Comparison of ENCODE assay signal across 7 cellular contexts in the genomic region with DNA sequence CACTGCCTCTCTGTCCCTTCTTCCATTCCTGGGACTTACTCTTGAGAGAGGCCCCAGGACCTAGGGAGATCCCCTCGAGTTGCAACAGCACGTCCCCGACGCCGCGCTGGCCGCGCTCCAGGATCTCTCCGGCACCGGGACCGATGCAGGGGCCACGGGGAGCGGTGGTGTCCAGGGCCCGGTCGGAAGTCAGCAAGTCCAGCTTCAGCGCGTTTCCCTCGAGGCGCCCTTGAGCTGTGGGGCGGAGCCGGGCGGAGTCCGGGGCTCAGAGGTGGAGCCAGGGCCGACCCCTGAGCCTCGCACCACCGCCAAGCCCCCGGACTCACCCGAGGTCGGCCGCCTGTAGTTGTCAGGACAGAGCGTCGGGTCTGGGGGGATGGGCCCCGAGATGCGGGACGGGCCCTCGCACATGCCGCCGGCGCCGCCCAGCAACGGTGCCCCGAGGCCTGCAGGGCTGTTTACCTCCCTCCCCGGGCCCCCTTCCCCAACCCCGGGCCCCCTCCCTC. TPM values are rescaled to one million over a fixed set of nuclear protein-coding genes. Genes with fewer than 3 reads are reported as not detected.
DNase-seq lines count a peak whose midpoint lies in the region; ATAC-seq, FAIRE-seq and TF ChIP-seq lines count a peak whose summit lies in the region.

No MANE protein-coding gene starts in this region.

- H3K27me3 Mint-ChIP-seq in astrocyte (ENCODE audit: low read depth, unreplicated experiment): peaks cover 6% of the 10 kb centered on the region
- no peaks in the 10 kb centered on the region for H3K27me3 Mint-ChIP-seq in stimulated activated naive CD8-positive, alpha-beta T cell treated with anti-CD3 and anti-CD28 coated beads, Interleukin-15, amount 100 ng/mL, for 72 hours

- peak overlapping the region; percentile 9 for H3K9ac ChIP-seq in HUES6 (ENCODE audit: low read length)
- H3K9ac ChIP-seq in astrocyte (ENCODE audit: low read length): peak overlapping the region; percentile 66
- peak overlapping the region; percentile 45 for H3K9ac ChIP-seq in keratinocyte (ENCODE audit: control insufficient read depth, extremely low read depth, insufficient read depth, low read length)

- H3K79me2 ChIP-seq in astrocyte (ENCODE audit: insufficient read depth, low read length) (no peaks in the 10 kb centered on the region), keratinocyte (ENCODE audit: control insufficient read depth, insufficient read depth, low read length) (no peaks in the 10 kb centered on the region)

- POLR2A ChIA-PET in GM10248 (lab: Yijun Ruan, JAX): no interaction called here

- CTCF ChIA-PET in GM10248 (lab: Yijun Ruan, JAX): interaction anchor here (0.9 to 18.5 kb wide), 13 partner anchors 15 to 375 kb away, joined by 3 to 357 read pairs (median 5); a partner anchor contains a TSS

- H3K27ac ChIP-seq in HUES6 (ENCODE audit: low read depth, low read length) (no peak overlapping the region), astrocyte (ENCODE audit: low read depth, low read length) (no peak overlapping the region), keratinocyte (ENCODE audit: control insufficient read depth, insufficient read depth, low read length) (no peak overlapping the region)

- no peaks in the 10 kb centered on the region for H3K9me1 ChIP-seq in keratinocyte (ENCODE audit: control insufficient read depth, extremely low read depth, insufficient read depth, low read length)

- H3K4me1 Mint-ChIP-seq in astrocyte (ENCODE audit: low read depth, unreplicated experiment): peaks cover 3% of the 10 kb centered on the region
- H3K4me1 Mint-ChIP-seq in stimulated activated naive CD8-positive, alpha-beta T cell treated with anti-CD3 and anti-CD28 coated beads, Interleukin-15, amount 100 ng/mL, for 72 hours: peaks cover 59% of the 10 kb centered on the region

- H3K4me3 ChIP-seq in HUES6 (ENCODE audit: low read depth, low read length) (peak overlapping the region; percentile 76), astrocyte (ENCODE audit: insufficient read depth, low read depth, low read length) (peak overlapping the region; percentile 44), keratinocyte (ENCODE audit: control insufficient read depth in 2 of 3, extremely low read depth in 1 of 3, insufficient read depth in 2 of 3, low read depth in 1 of 3, low read length in 3 of 3) (peak overlapping the region; percentile 46 to 79 (median 60))

- H3K4me3 Mint-ChIP-seq in astrocyte (ENCODE audit: unreplicated experiment): peak overlapping the region; percentile 76
- peak overlapping the region; percentile 82 to 83 for H3K4me3 Mint-ChIP-seq in stimulated activated naive CD8-positive, alpha-beta T cell treated with anti-CD3 and anti-CD28 coated beads, Interleukin-15, amount 100 ng/mL, for 72 hours

- no peaks in the 10 kb centered on the region for H3K9me3 ChIP-seq in HUES6 (ENCODE audit: control insufficient read depth, insufficient read depth, low read depth, low read length)
- H3K9me3 ChIP-seq in astrocyte (ENCODE audit: insufficient read depth, low read depth, low read length): no peaks in the 10 kb centered on the region
- no peaks in the 10 kb centered on the region for H3K9me3 ChIP-seq in keratinocyte (ENCODE audit: control insufficient read depth, low read depth, low read length)

- peak overlapping the region; percentile 85 for H3K4me2 ChIP-seq in astrocyte (ENCODE audit: low read length)
- H3K4me2 ChIP-seq in keratinocyte (ENCODE audit: control insufficient read depth, extremely low read depth, insufficient read depth, low read depth, low read length): peak overlapping the region; percentile 85

- H3K4me1 ChIP-seq in HUES6 (ENCODE audit: control insufficient read depth, insufficient read depth, low read length) (peaks cover 21% of the 10 kb centered on the region), astrocyte (ENCODE audit: insufficient read depth, low read length) (peaks cover 20% of the 10 kb centered on the region), keratinocyte (ENCODE audit: control insufficient read depth, extremely low read depth, insufficient read depth, low read length) (peaks cover 12% of the 10 kb centered on the region)

- dilution Hi-C loops in keratinocyte (cut with MboI; ENCODE audit: extremely low pct_ligation_motif_present, low sequenced_read_pairs): no loop called here

- peaks cover 6% of the 10 kb centered on the region for H3K36me3 Mint-ChIP-seq in astrocyte (ENCODE audit: low read depth, unreplicated experiment)

- TF ChIP-seq CTCF in GM10266 (IDR thresholded peaks at IDR 0.05; ENCODE audit: control insufficient read depth, insufficient read depth, low read depth, missing control alignments) (no peak), astrocyte (IDR thresholded peaks at IDR 0.05; ENCODE audit: insufficient read depth, low read depth, low read length) (no peak), keratinocyte (optimal IDR thresholded peaks at IDR 0.05 in 1 of 3, IDR thresholded peaks at IDR 0.05 in 1 of 3, conservative IDR thresholded peaks at IDR 0.05 in 1 of 3; ENCODE audit: extremely low read depth in 1 of 3, insufficient read depth in 2 of 3, low read length in 3 of 3) (no peak), GM10248 (IDR thresholded peaks at IDR 0.05; ENCODE audit: control extremely low read depth, extremely low read depth, low read depth, missing control alignments) (no peak)

- peak overlapping the region; percentile 84 for H2AFZ ChIP-seq in astrocyte (ENCODE audit: low read depth, low read length)
- H2AFZ ChIP-seq in keratinocyte (ENCODE audit: control insufficient read depth, low read length): peak overlapping the region; percentile 34

- no peak overlapping the region for H3K27ac Mint-ChIP-seq in astrocyte (ENCODE audit: unreplicated experiment)
- no peak overlapping the region for H3K27ac Mint-ChIP-seq in stimulated activated naive CD8-positive, alpha-beta T cell treated with anti-CD3 and anti-CD28 coated beads, Interleukin-15, amount 100 ng/mL, for 72 hours

- H3K27me3 ChIP-seq in HUES6 (ENCODE audit: control insufficient read depth, insufficient read depth, low read length) (peaks cover 20% of the 10 kb centered on the region), astrocyte (ENCODE audit: insufficient read depth, low read length) (no peaks in the 10 kb centered on the region), keratinocyte (ENCODE audit: control insufficient read depth, extremely low read depth, insufficient read depth, low read length) (no peaks in the 10 kb centered on the region)

- peaks cover 7% of the 10 kb centered on the region for H4K20me1 ChIP-seq in astrocyte (ENCODE audit: insufficient read depth, low read length)
- no peaks in the 10 kb centered on the region for H4K20me1 ChIP-seq in keratinocyte (ENCODE audit: control insufficient read depth, extremely low read depth, insufficient read depth, low read length)

- ATAC-seq in stimulated activated naive CD8-positive, alpha-beta T cell treated with anti-CD3 and anti-CD28 coated beads, Interleukin-15, amount 100 ng/mL, for 72 hours: peak; percentile 14
- ATAC-seq in GM18520 (IDR thresholded peaks at IDR 0.05; ENCODE audit: unreplicated experiment): no peak

- H3K36me3 ChIP-seq in HUES6 (ENCODE audit: control insufficient read depth, insufficient read depth, low read length): no peaks in the 10 kb centered on the region
- H3K36me3 ChIP-seq in astrocyte (ENCODE audit: insufficient read depth, low read length): no peaks in the 10 kb centered on the region
- H3K36me3 ChIP-seq in keratinocyte (ENCODE audit: control insufficient read depth in 2 of 2, extremely low read depth in 1 of 2, insufficient read depth in 2 of 2, low read length in 2 of 2): peaks cover 1 to 5% of the 10 kb centered on the region in 2 experiments

- DNase-seq in GM10266 (ENCODE audit: extremely low spot score) (peak; percentile 54), astrocyte (ENCODE audit: low read depth) (no peak), keratinocyte (ENCODE audit: low read depth, low spot score) (no peak), GM10248 (ENCODE audit: extremely low spot score) (no peak)
- DNase-seq in stimulated activated naive CD8-positive, alpha-beta T cell treated with anti-CD3 and anti-CD28 coated beads, Interleukin-15, amount 100 ng/mL, for 72 hours: peak in 1 of 2 donors; percentile 31

- FAIRE-seq in astrocyte (lab: Jason Lieb, UNC): no peak
- no peak for FAIRE-seq in keratinocyte (lab: Jason Lieb, UNC)

- no peaks in the 10 kb centered on the region for H3K9me3 Mint-ChIP-seq in astrocyte (ENCODE audit: unreplicated experiment)
- H3K9me3 Mint-ChIP-seq in stimulated activated naive CD8-positive, alpha-beta T cell treated with anti-CD3 and anti-CD28 coated beads, Interleukin-15, amount 100 ng/mL, for 72 hours: no peaks in the 10 kb centered on the region

RNA-seq across cellular contexts. Expression of a gene that starts 0.5 kb away (rescaled TPM):
- 6.0 and 8.5 TPM in 2 replicates for total RNA-seq in astrocyte
- 4.3 to 4.6 TPM (median 4.4 TPM) in 3 replicates for polyA plus RNA-seq in keratinocyte
- 10.4 TPM for polyA plus RNA-seq in keratinocyte (2011; ENCODE audit: low read depth)
- 1.1 and 3.1 TPM in 2 replicates for polyA plus RNA-seq in keratinocyte (2011; cell fraction: cytosol; rRNA removed)
- polyA plus RNA-seq in keratinocyte (2011; cell fraction: nucleus; rRNA removed): 5.6 and 8.4 TPM in 2 replicates
- polyA plus RNA-seq in keratinocyte (2012; ENCODE audit: low replicate concordance): 5.0 and 7.6 TPM in 2 replicates
- polyA minus RNA-seq in keratinocyte: 2.3 to 7.6 TPM (median 3.8 TPM) in 3 replicates
- polyA minus RNA-seq in keratinocyte (2011; cell fraction: cytosol; rRNA and poly(A)+ RNA removed): 10.0 TPM
- 3.0 and 3.3 TPM in 2 replicates for polyA minus RNA-seq in keratinocyte (2011; cell fraction: nucleus; rRNA and poly(A)+ RNA removed)

RNA-seq across cellular contexts. Expression of a gene that starts 0.5 kb away (rescaled TPM):
- 0.32 and 1.6 TPM in 2 replicates for total RNA-seq in astrocyte
- polyA plus RNA-seq in keratinocyte: 0.10 to 0.24 TPM (median 0.17 TPM) in 3 replicates
- not detected for polyA plus RNA-seq in keratinocyte (2011; ENCODE audit: low read depth)
- polyA plus RNA-seq in keratinocyte (2011; cell fraction: cytosol; rRNA removed): 0.31 TPM in 1 of 2 replicates, not detected in the other
- polyA plus RNA-seq in keratinocyte (2011; cell fraction: nucleus; rRNA removed): 0.29 and 0.41 TPM in 2 replicates
- 0.34 TPM in 1 of 2 replicates, not detected in the other for polyA plus RNA-seq in keratinocyte (2012; ENCODE audit: low replicate concordance)
- polyA minus RNA-seq in keratinocyte: not detected in 3 replicates
- not detected for polyA minus RNA-seq in keratinocyte (2011; cell fraction: cytosol; rRNA and poly(A)+ RNA removed)
- polyA minus RNA-seq in keratinocyte (2011; cell fraction: nucleus; rRNA and poly(A)+ RNA removed): not detected in 2 replicates

RNA-seq across cellular contexts. Expression of a gene that starts 5.3 kb away (rescaled TPM):
- total RNA-seq in astrocyte: 1.2 and 1.4 TPM in 2 replicates
- 0.05 to 0.23 TPM (median 0.20 TPM) in 3 replicates for polyA plus RNA-seq in keratinocyte
- not detected for polyA plus RNA-seq in keratinocyte (2011; ENCODE audit: low read depth)
- 0.14 TPM in 1 of 2 replicates, not detected in the other for polyA plus RNA-seq in keratinocyte (2011; cell fraction: cytosol; rRNA removed)
- polyA plus RNA-seq in keratinocyte (2011; cell fraction: nucleus; rRNA removed): not detected in 2 replicates
- 0.21 and 0.23 TPM in 2 replicates for polyA plus RNA-seq in keratinocyte (2012; ENCODE audit: low replicate concordance)
- polyA minus RNA-seq in keratinocyte: 0.92 TPM in 1 of 3 replicates, not detected in the others
- not detected for polyA minus RNA-seq in keratinocyte (2011; cell fraction: cytosol; rRNA and poly(A)+ RNA removed)
- polyA minus RNA-seq in keratinocyte (2011; cell fraction: nucleus; rRNA and poly(A)+ RNA removed): not detected in 2 replicates

RNA-seq across cellular contexts. Expression of a gene that starts 6.0 kb away (rescaled TPM):
- total RNA-seq in astrocyte: 11.8 and 13.5 TPM in 2 replicates
- 12.9 to 16.7 TPM (median 13.2 TPM) in 3 replicates for polyA plus RNA-seq in keratinocyte
- polyA plus RNA-seq in keratinocyte (2011; ENCODE audit: low read depth): 2.0 TPM
- 11.6 and 18.7 TPM in 2 replicates for polyA plus RNA-seq in keratinocyte (2011; cell fraction: cytosol; rRNA removed)
- polyA plus RNA-seq in keratinocyte (2011; cell fraction: nucleus; rRNA removed): 21.1 and 28.1 TPM in 2 replicates
- 9.7 and 22.6 TPM in 2 replicates for polyA plus RNA-seq in keratinocyte (2012; ENCODE audit: low replicate concordance)
- polyA minus RNA-seq in keratinocyte: 9.4 to 58.0 TPM (median 9.8 TPM) in 3 replicates
- polyA minus RNA-seq in keratinocyte (2011; cell fraction: cytosol; rRNA and poly(A)+ RNA removed): 24.9 TPM
- polyA minus RNA-seq in keratinocyte (2011; cell fraction: nucleus; rRNA and poly(A)+ RNA removed): 7.4 and 8.0 TPM in 2 replicates

RNA-seq across cellular contexts. Expression of a gene that starts 21.1 kb away (rescaled TPM):
- 2.0 TPM in 2 replicates for total RNA-seq in astrocyte
- 0.06 to 0.12 TPM in 2 of 3 replicates, not detected in the other for polyA plus RNA-seq in keratinocyte
- not detected for polyA plus RNA-seq in keratinocyte (2011; ENCODE audit: low read depth)
- 0.02 and 0.08 TPM in 2 replicates for polyA plus RNA-seq in keratinocyte (2011; cell fraction: cytosol; rRNA removed)
- 0.49 and 0.75 TPM in 2 replicates for polyA plus RNA-seq in keratinocyte (2011; cell fraction: nucleus; rRNA removed)
- 0.10 and 0.14 TPM in 2 replicates for polyA plus RNA-seq in keratinocyte (2012; ENCODE audit: low replicate concordance)
- not detected in 3 replicates for polyA minus RNA-seq in keratinocyte
- polyA minus RNA-seq in keratinocyte (2011; cell fraction: cytosol; rRNA and poly(A)+ RNA removed): not detected
- 0.63 and 1.2 TPM in 2 replicates for polyA minus RNA-seq in keratinocyte (2011; cell fraction: nucleus; rRNA and poly(A)+ RNA removed)

Comparison
In these comparisons a context has a peak if more than half of its experiments do, and no peak if none do; other contexts are left out.
1. H3K9ac ChIP-seq: peak in every context shown above with its lines; median percentile 66 in astrocyte; 45 in keratinocyte; 9 in HUES6.